Comparison of ENCODE assay signal across 28 cellular contexts in genomic region chr9:130815242-130815808, GRCh38. TPM values are rescaled to one million over a fixed set of nuclear protein-coding genes. Genes with fewer than 3 reads are reported as not detected.
DNase-seq lines count a peak whose midpoint lies in the region; ATAC-seq and TF ChIP-seq lines count a peak whose summit lies in the region.
"Had no signal": no experiment of that assay in that cellular context is flagged by ENCODE, and none has a peak within 500 bp of the region (broad histone marks: within the 10 kb centered on the region; RNA-seq: fewer than 3 reads in every experiment).

No MANE protein-coding gene starts in this region.

- TF ChIP-seq POLR2A in esophagus squamous epithelium (IDR thresholded peaks at IDR 0.05) (no peak), prostate gland (IDR thresholded peaks at IDR 0.05) (no peak)

- TF ChIP-seq CTCF in RWPE1 (conservative IDR thresholded peaks at IDR 0.05; ENCODE audit: low read depth) = no peak
- no peak for TF ChIP-seq CTCF in esophagus squamous epithelium (IDR thresholded peaks at IDR 0.05)
- no peak for TF ChIP-seq CTCF in prostate gland (IDR thresholded peaks at IDR 0.05)
- no peak for TF ChIP-seq CTCF in progenitor cell of endocrine pancreas (IDR thresholded peaks at IDR 0.05; ENCODE audit: unreplicated experiment)

- H3K9me3 ChIP-seq in esophagus squamous epithelium = peaks cover 0 to 19% (median 5%) of the 10 kb centered on the region in 3 donors
- H3K9me3 ChIP-seq in prostate gland = no peaks in the 10 kb centered on the region
- no peaks in the 10 kb centered on the region for H3K9me3 ChIP-seq in aorta (ENCODE audit: control insufficient read depth, low read length)
- H3K9me3 ChIP-seq: HAP-1 had no signal

- DNase-seq in RWPE1 (ENCODE audit: low spot score) (no peak), esophagus squamous epithelium (lab: John Stamatoyannopoulos, UW) (no peak), prostate gland (ENCODE audit: low spot score) (peak; percentile 28), NCI-H1092 (lab: John Stamatoyannopoulos, UW) (no peak), KBM-7 (no peak), progenitor cell of endocrine pancreas (ENCODE audit: low spot score, unreplicated experiment) (no peak), aorta (no peak)
- DNase-seq: activated B cell treated with CpG ODN at 0.5 μM for 24 hours; Calu3; cerebellar nuclear complex; effector CD8-positive, alpha-beta T cell; islet precursor cell; NCI-H1048; NCI-H187 treated with DMSO at 0.1 percent for 48 hours; NCI-H69; nucleus accumbens; retina; spleen; stimulated activated CD4-positive, alpha-beta T cell treated with anti-CD3 and anti-CD28 coated beads, Interleukin-2, amount 100 ng/mL, for 48 hours; stimulated activated naive B cell treated with anti-CD40 and anti-IgM and Interleukin-4, amounts not matched to agents 10 μg/mL and 1 μg/mL and 100 μg/mL, for 72 hours had no signal

- H3K36me3 Mint-ChIP-seq in activated T-helper 17 cell treated with anti-CD3 and anti-CD28 coated beads, Interleukin-2, amount 50 U/mL, for 72 hours (ENCODE audit: low read depth) = no peaks in the 10 kb centered on the region
- H3K36me3 Mint-ChIP-seq in progenitor cell of endocrine pancreas (ENCODE audit: insufficient read depth) = peaks cover 5% of the 10 kb centered on the region

- intact Hi-C loops in esophagus squamous epithelium (cut with DNase I) (no loop called here), prostate gland (cut with DNase I) (no loop called here), aorta (cut with DNase I) (no loop called here)

- H3K9me3 Mint-ChIP-seq in activated T-helper 17 cell treated with anti-CD3 and anti-CD28 coated beads, Interleukin-2, amount 50 U/mL, for 72 hours = peaks cover 4% of the 10 kb centered on the region
- peaks cover 18% of the 10 kb centered on the region for H3K9me3 Mint-ChIP-seq in progenitor cell of endocrine pancreas (ENCODE audit: low read depth)

- peaks cover 0 to 26% (median 7%) of the 10 kb centered on the region in 3 donors for H3K4me1 ChIP-seq in esophagus squamous epithelium
- no peaks in the 10 kb centered on the region for H3K4me1 ChIP-seq in prostate gland (replicated peaks)
- H3K4me1 ChIP-seq in aorta (ENCODE audit: control insufficient read depth in 1 of 2, insufficient read depth in 2 of 2, low read length in 2 of 2) = no peaks in the 10 kb centered on the region
- H3K4me1 ChIP-seq: ascending aorta, HAP-1 had no signal

- H3K4me3 ChIP-seq in esophagus squamous epithelium (no peak overlapping the region), prostate gland (no peak overlapping the region), aorta (ENCODE audit: low read length in 2 of 2) (no peak overlapping the region)
- H3K4me3 ChIP-seq: ascending aorta, HAP-1, lung, SK-N-MC had no signal

- peak overlapping the region; percentile 34 for H3K4me3 Mint-ChIP-seq in activated T-helper 17 cell treated with anti-CD3 and anti-CD28 coated beads, Interleukin-2, amount 50 U/mL, for 72 hours
- H3K4me3 Mint-ChIP-seq in progenitor cell of endocrine pancreas (ENCODE audit: low read depth) = no peak overlapping the region
- H3K4me3 Mint-ChIP-seq: activated naive CD8-positive, alpha-beta T cell; stimulated activated naive B cell treated with anti-CD40 and anti-IgM and Interleukin-4, amounts not matched to agents 10 μg/mL and 1 μg/mL and 100 μg/mL, for 72 hours had no signal

- CTCF ChIA-PET in RWPE1 (lab: Yijun Ruan, JAX) = no interaction called here

- H3K4me1 Mint-ChIP-seq in activated T-helper 17 cell treated with anti-CD3 and anti-CD28 coated beads, Interleukin-2, amount 50 U/mL, for 72 hours = peaks cover 14% of the 10 kb centered on the region
- no peaks in the 10 kb centered on the region for H3K4me1 Mint-ChIP-seq in progenitor cell of endocrine pancreas (ENCODE audit: low read depth)

- ATAC-seq in activated T-helper 17 cell treated with anti-CD3 and anti-CD28 coated beads, Interleukin-2, amount 50 U/mL, for 72 hours (replicated peaks) = no peak
- no peak for ATAC-seq in aorta (ENCODE audit: low FRiP score)
- ATAC-seq: stimulated activated naive B cell treated with anti-CD40 and anti-IgM and Interleukin-4, amounts not matched to agents 10 μg/mL and 1 μg/mL and 100 μg/mL, for 72 hours had no signal

- no peak overlapping the region for H3K27ac Mint-ChIP-seq in activated T-helper 17 cell treated with anti-CD3 and anti-CD28 coated beads, Interleukin-2, amount 50 U/mL, for 72 hours
- H3K27ac Mint-ChIP-seq in progenitor cell of endocrine pancreas = no peak overlapping the region
- H3K27ac Mint-ChIP-seq: activated B cell treated with CpG ODN at 0.5 μM for 24 hours; activated naive CD8-positive, alpha-beta T cell; activated T-helper 2 cell treated with anti-CD3 and anti-CD28 coated beads, Interferon-gamma antibody, Interleukin-2, Interleukin-4, amounts not matched to agents 10 μg/mL and 5 μg/mL and 100 μg/mL, durations not matched to agents 14 hours and 24 hours and 36 hours; stimulated activated naive B cell treated with anti-CD40 and anti-IgM and Interleukin-4, amounts not matched to agents 10 μg/mL and 1 μg/mL and 100 μg/mL, for 72 hours had no signal

- H3K36me3 ChIP-seq in esophagus squamous epithelium (no peaks in the 10 kb centered on the region), prostate gland (no peaks in the 10 kb centered on the region), aorta (ENCODE audit: control insufficient read depth in 1 of 2, insufficient read depth in 2 of 2, low read length in 1 of 2) (no peaks in the 10 kb centered on the region)
- H3K36me3 ChIP-seq: ascending aorta, HAP-1, spleen had no signal

- H3K27me3 ChIP-seq in esophagus squamous epithelium = no peaks in the 10 kb centered on the region
- no peaks in the 10 kb centered on the region for H3K27me3 ChIP-seq in prostate gland (replicated peaks; ENCODE audit: insufficient read depth)
- no peaks in the 10 kb centered on the region for H3K27me3 ChIP-seq in aorta (ENCODE audit: control insufficient read depth in 1 of 2, insufficient read depth in 2 of 2, low read length in 1 of 2)
- H3K27me3 ChIP-seq: ascending aorta, spleen had no signal

- POLR2A ChIA-PET in RWPE1 (lab: Yijun Ruan, JAX; ENCODE audit: low non-redundant PET) = no interaction called here

- WGBS in esophagus squamous epithelium, 2 donors = 53% methylated on average over 9 of the region's 9 CpGs
- WGBS in prostate gland = 30% methylated on average over 9 of the region's 9 CpGs
- WGBS in aorta, 2 donors = 70 to 72% methylated on average over 9 of the region's 9 CpGs

- H3K27me3 Mint-ChIP-seq in activated T-helper 17 cell treated with anti-CD3 and anti-CD28 coated beads, Interleukin-2, amount 50 U/mL, for 72 hours = no peaks in the 10 kb centered on the region
- no peaks in the 10 kb centered on the region for H3K27me3 Mint-ChIP-seq in progenitor cell of endocrine pancreas
- H3K27me3 Mint-ChIP-seq: activated B cell treated with CpG ODN at 0.5 μM for 24 hours; activated naive CD8-positive, alpha-beta T cell; stimulated activated naive B cell treated with anti-CD40 and anti-IgM and Interleukin-4, amounts not matched to agents 10 μg/mL and 1 μg/mL and 100 μg/mL, for 72 hours had no signal

- in situ Hi-C loops in KBM-7 (cut with MboI; ENCODE audit: low pct_unique_long_range_greater_than_20kb, low sequenced_read_pairs) = no loop called here

- H3K27ac ChIP-seq in RWPE1 = peak overlapping the region; percentile 64
- H3K27ac ChIP-seq in esophagus squamous epithelium = peak overlapping the region in 3 of 4 donors; percentile 4 to 53 (median 39)
- peak overlapping the region in 1 of 2 donors; percentile 13 for H3K27ac ChIP-seq in prostate gland
- no peak overlapping the region for H3K27ac ChIP-seq in aorta (ENCODE audit: low read depth in 1 of 2, low read length in 2 of 2)
- H3K27ac ChIP-seq: ascending aorta, C4-2B, SK-N-MC, spleen had no signal

RNA-seq across cellular contexts. Expression of gene ABL1, which starts 19.7 kb away (rescaled TPM):
- 10 to 100 TPM; 19.5 to 35.9 TPM for total RNA-seq in activated T-helper 17 cell treated with anti-CD3 and anti-CD28 coated beads, Interleukin-2, amount 50 U/mL, for 72 hours
- total RNA-seq in esophagus squamous epithelium (10 to 100 TPM; 22.1 to 51.7 (median 27.1) TPM), prostate gland (10 to 100 TPM; 48.2 to 73.4 TPM), progenitor cell of endocrine pancreas (113 TPM in 2 replicates), aorta (10 to 100 TPM; 91.7 to 98.7 TPM)
- polyA plus RNA-seq in aorta = 10 to 100 TPM; 12.8 to 38.5 TPM

Comparison
In these comparisons a context has a peak if more than half of its experiments do, and no peak if none do; other contexts are left out.
1. H3K27ac ChIP-seq: peak in RWPE1 (single experiment) and esophagus squamous epithelium (3 of 4); none in aorta (0 of 2).